29 cellular contexts compared by ENCODE assay signal in genomic region chr4:99736846-99737245, GRCh38.
"Had no signal": no experiment of that assay in that cellular context is flagged by ENCODE, and none has a peak within 500 bp of the region (broad histone marks: within the 10 kb centered on the region; RNA-seq: fewer than 3 reads in every experiment).

No MANE protein-coding gene starts in this region.

- H3K27ac Mint-ChIP-seq: activated B cell treated with CpG ODN at 0.5 μM for 24 hours; activated CD8-positive, alpha-beta T cell treated with anti-CD3 and anti-CD28 coated beads for 36 hours; activated naive CD8-positive, alpha-beta T cell; activated T-helper 17 cell treated with anti-CD3 and anti-CD28 coated beads, Interleukin-2, amount 50 U/mL, for 72 hours; endodermal cell; T-helper 17 cell; T-helper 2 cell treated with Interferon-gamma antibody and Interleukin-4, amounts not matched to agents 5 μg/mL and 100 μg/mL, for 36 hours had no signal

- H3K4me3 Mint-ChIP-seq: activated B cell treated with CpG ODN at 0.5 μM for 24 hours; activated CD8-positive, alpha-beta T cell treated with anti-CD3 and anti-CD28 coated beads for 36 hours; activated naive CD8-positive, alpha-beta T cell; activated T-cell treated with anti-CD3 and anti-CD28 coated beads, Interleukin-2, amount 50 U/mL, for 4 hours; activated T-helper 17 cell treated with anti-CD3 and anti-CD28 coated beads, Interleukin-2, amount 50 U/mL, for 72 hours; central memory CD8-positive, alpha-beta T cell; endodermal cell; T-helper 17 cell; T-helper 2 cell treated with Interferon-gamma antibody and Interleukin-4, amounts not matched to agents 5 μg/mL and 100 μg/mL, for 36 hours had no signal

- H3K36me3 Mint-ChIP-seq: activated naive CD8-positive, alpha-beta T cell had no signal

- H3K4me1 ChIP-seq: colonic mucosa had no signal

- DNase-seq: activated B cell treated with CpG ODN at 0.5 μM for 24 hours; activated CD4-positive, alpha-beta T cell treated with anti-CD3 and anti-CD28 coated beads for 48 hours; activated CD4-positive, alpha-beta T cell treated with anti-CD3 and anti-CD28 coated beads, Interleukin-2, amount 50 U/mL, for 1 hour; activated CD4-positive, alpha-beta T cell treated with anti-CD3 and anti-CD28 coated beads, Interleukin-2, amount 50 U/mL, for 48 hours; activated CD8-positive, alpha-beta memory T cell treated with anti-CD3 and anti-CD28 coated beads for 24 hours; activated CD8-positive, alpha-beta T cell treated with anti-CD3 and anti-CD28 coated beads for 36 hours; activated effector memory CD4-positive, alpha-beta T cell treated with Interleukin-2 at 50 U/mL for 16 hours; activated gamma-delta T cell treated with Interleukin-2 at 50 U/mL for 16 hours; activated naive CD4-positive, alpha-beta T cell treated with anti-CD3 and anti-CD28 coated beads, Interleukin-2, amount 50 U/mL, for 16 hours; activated naive CD4-positive, alpha-beta T cell treated with Interleukin-2 at 50 U/mL for 16 hours; activated T-cell treated with anti-CD3 and anti-CD28 coated beads, Interleukin-2, amount 50 U/mL, for 4 hours; amniotic stem cell; anterior cingulate cortex; colonic mucosa; effector memory CD4-positive, alpha-beta T cell; endodermal cell; foreskin fibroblast; glutamatergic neuron; heart left ventricle; T-helper 1 cell; T-helper 17 cell; T1000; WERI-Rb-1 had no signal

- H3K9me3 Mint-ChIP-seq: activated T-helper 17 cell treated with anti-CD3 and anti-CD28 coated beads, Interleukin-2, amount 50 U/mL, for 72 hours; central memory CD8-positive, alpha-beta T cell; T-helper 2 cell treated with Interferon-gamma antibody and Interleukin-4, amounts not matched to agents 5 μg/mL and 100 μg/mL, for 36 hours had no signal

- H3K27ac ChIP-seq: colonic mucosa, heart left ventricle, WERI-Rb-1 had no signal

- H3K9me3 ChIP-seq: colonic mucosa had no signal

- H3K4me1 Mint-ChIP-seq: activated B cell treated with CpG ODN at 0.5 μM for 24 hours; activated T-helper 17 cell treated with anti-CD3 and anti-CD28 coated beads, Interleukin-2, amount 50 U/mL, for 72 hours; central memory CD8-positive, alpha-beta T cell; endodermal cell; T-helper 17 cell had no signal

- H3K36me3 ChIP-seq: colonic mucosa, heart left ventricle, WERI-Rb-1 had no signal

- H3K27me3 ChIP-seq: colonic mucosa, heart left ventricle had no signal

- H3K4me3 ChIP-seq: colonic mucosa, heart left ventricle had no signal

- ATAC-seq: activated CD4-positive, CD25-positive, alpha-beta regulatory T cell treated with anti-CD3 and anti-CD28 coated beads, Interleukin-2, amount 50 U/mL, for 24 hours; activated CD8-positive, alpha-beta T cell treated with anti-CD3 and anti-CD28 coated beads for 36 hours; activated T-cell treated with anti-CD3 and anti-CD28 coated beads, Interleukin-2, amount 50 U/mL, for 4 hours; activated T-helper 17 cell treated with anti-CD3 and anti-CD28 coated beads, Interleukin-2, amount 50 U/mL, for 72 hours; esophagus mucosa; T-helper 17 cell had no signal
